ENCODE assay signal across 8 cellular contexts in the genomic region with DNA sequence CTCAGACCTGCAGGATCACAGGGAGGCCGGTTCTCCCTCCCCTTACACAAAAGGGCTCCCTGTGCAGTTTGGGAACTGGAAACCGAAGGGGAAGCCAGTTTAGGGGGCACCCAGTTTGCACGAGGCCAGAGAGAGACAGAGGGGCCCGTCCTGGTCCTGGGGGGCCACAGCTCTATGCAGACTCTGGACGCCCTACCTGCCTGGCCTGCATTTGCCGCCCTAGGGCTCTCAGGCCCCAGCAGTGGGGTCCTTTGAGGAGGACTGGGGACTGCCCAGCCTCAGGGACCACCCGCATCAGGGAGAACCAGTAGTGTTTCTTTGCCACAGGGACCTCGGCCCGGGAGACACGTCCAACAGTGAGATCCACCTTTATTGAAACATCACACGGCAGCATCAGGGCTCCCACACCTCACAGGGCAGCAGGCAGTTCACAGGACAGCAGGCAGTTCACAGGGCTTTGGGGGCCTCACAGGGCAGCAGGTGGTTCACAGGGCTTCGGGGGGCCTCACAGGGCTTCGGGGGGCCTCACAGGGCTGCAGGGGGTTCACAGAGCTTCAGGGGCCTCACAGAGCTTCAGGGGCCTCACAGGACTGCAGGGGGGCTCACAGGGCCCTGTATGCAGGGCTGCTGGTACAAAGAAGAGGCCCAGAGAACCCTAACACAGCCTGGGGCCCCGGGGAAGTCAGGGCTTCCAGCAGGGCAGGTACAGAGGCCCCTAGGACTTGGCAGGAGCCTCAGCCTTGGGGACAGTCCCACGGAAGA. TPM values are rescaled to one million over a fixed set of nuclear protein-coding genes. Genes with fewer than 3 reads are reported as not detected.
DNase-seq lines count a peak whose midpoint lies in the region; ATAC-seq and TF ChIP-seq lines count a peak whose summit lies in the region.

No MANE protein-coding gene starts in this region.

- H3K9me3 ChIP-seq in WERI-Rb-1 (ENCODE audit: severe bottlenecking) = no peaks in the 10 kb centered on the region

- H3K27me3 ChIP-seq in GM06990 (replicated peaks; ENCODE audit: control insufficient read depth, insufficient read depth, low read length) (no peaks in the 10 kb centered on the region), WERI-Rb-1 (ENCODE audit: insufficient read depth, low read depth, severe bottlenecking) (no peaks in the 10 kb centered on the region)

- ATAC-seq in omental fat pad (ENCODE audit: low FRiP score) (no peak), HG02642 (IDR thresholded peaks at IDR 0.05; ENCODE audit: poor library complexity, unreplicated experiment) (no peak)

- H3K27ac ChIP-seq in WERI-Rb-1 = peak overlapping the region; percentile 81

- DNase-seq in GM06990 (ENCODE audit: extremely low read depth, insufficient read length) (no peak), WERI-Rb-1 (no peak), foreskin fibroblast (no peak), retinal pigment epithelial cell (ENCODE audit: low read depth) (no peak), omental fat pad (ENCODE audit: low spot score) (no peak), globus pallidus (ENCODE audit: low spot score) (no peak)
- no peak for DNase-seq in stimulated activated CD4-positive, alpha-beta T cell treated with anti-CD3 and anti-CD28 coated beads, Interleukin-2, amount 100 ng/mL, for 48 hours

- TF ChIP-seq CTCF in GM06990 (IDR thresholded peaks at IDR 0.05; ENCODE audit: insufficient read depth, low read length, poor library complexity, severe bottlenecking) (no peak), WERI-Rb-1 (IDR thresholded peaks at IDR 0.05; ENCODE audit: low read depth, low read length) (no peak), foreskin fibroblast (IDR thresholded peaks at IDR 0.05; ENCODE audit: low read depth, low read length) (no peak), retinal pigment epithelial cell (conservative IDR thresholded peaks at IDR 0.05; ENCODE audit: low read depth, low read length) (no peak), omental fat pad (IDR thresholded peaks at IDR 0.05) (no peak)

- H3K36me3 ChIP-seq in GM06990 (ENCODE audit: control insufficient read depth, insufficient read depth, low read length) = peaks cover 5% of the 10 kb centered on the region
- H3K36me3 ChIP-seq in WERI-Rb-1 = peaks cover 30% of the 10 kb centered on the region

- H3K4me3 ChIP-seq in GM06990 (replicated peaks; ENCODE audit: low read depth, low read length) (peak overlapping the region; percentile 51), WERI-Rb-1 (ENCODE audit: low read depth, low read length) (peak overlapping the region; percentile 34), foreskin fibroblast (ENCODE audit: low read depth in 1 of 2, low read length in 2 of 2) (peak overlapping the region; percentile 46 to 73), retinal pigment epithelial cell (ENCODE audit: low read length) (peak overlapping the region; percentile 42)

RNA-seq across cellular contexts. Expression of a gene that starts 0.6 kb away (rescaled TPM):
- 10 to 100 TPM; 29.6 to 59.9 (median 31.5) TPM for total RNA-seq in omental fat pad

RNA-seq across cellular contexts. Expression of a gene that starts 18.6 kb away (rescaled TPM):
- not detected for total RNA-seq in omental fat pad

RNA-seq across cellular contexts. Expression of a gene that starts 36.6 kb away (rescaled TPM):
- 1 to 10 TPM in 3 of 4 donors, under 1 TPM in 1; 0.84 to 3.8 (median 2.1) TPM for total RNA-seq in omental fat pad

RNA-seq across cellular contexts. Expression of a gene that starts 36.8 kb away (rescaled TPM):
- total RNA-seq in omental fat pad = 10 to 100 TPM in 3 of 4 donors, 1 to 10 TPM in 1; 8.3 to 18.3 (median 10.5) TPM
